ENCODE assay signal across 25 cellular contexts in genomic region chr1:29424266-29424665, GRCh38.
"Had no signal": no experiment of that assay in that cellular context is flagged by ENCODE, and none has a peak within 500 bp of the region (broad histone marks: within the 10 kb centered on the region; RNA-seq: fewer than 3 reads in every experiment).

No MANE protein-coding gene starts in this region.

- H3K4me3 ChIP-seq: gastrocnemius medialis, heart left ventricle, lower lobe of right lung, pancreas, smooth muscle cell, testis, tibial artery, upper lobe of left lung, uterus had no signal

- H3K4me2 ChIP-seq: smooth muscle cell had no signal

- H3K27ac ChIP-seq: gastrocnemius medialis, heart left ventricle, lower lobe of right lung, pancreas, testis, tibial artery, upper lobe of left lung, uterus had no signal

- H3K9me3 ChIP-seq: pancreas, testis, uterus had no signal

- H3K36me3 ChIP-seq: gastrocnemius medialis, heart left ventricle, lower lobe of right lung, pancreas, tibial artery, upper lobe of left lung, uterus had no signal

- H3K9me3 Mint-ChIP-seq: natural killer cell had no signal

- FAIRE-seq: pancreas had no signal

- H3K27me3 ChIP-seq: gastrocnemius medialis, pancreas, testis, tibial artery, upper lobe of left lung, uterus had no signal

- H3K4me1 Mint-ChIP-seq: natural killer cell; stimulated activated naive CD8-positive, alpha-beta T cell treated with anti-CD3 and anti-CD28 coated beads, Interleukin-15, amount 100 ng/mL, for 72 hours had no signal

- H3K4me1 ChIP-seq: gastrocnemius medialis, lower lobe of right lung, pancreas, testis, tibial artery, upper lobe of left lung, uterus had no signal

- DNase-seq: cortex of kidney; effector CD4-positive, alpha-beta T cell; foreskin fibroblast; gastrocnemius medialis; heart left ventricle; hippocampal formation; kidney glomerular epithelial cell; left colon; left ventricle myocardium superior; lower lobe of right lung; natural killer cell; occipital lobe; pancreas; stimulated activated CD4-positive, alpha-beta T cell treated with anti-CD3 and anti-CD28 coated beads, Interleukin-12 subunit alpha, Interleukin-12 subunit beta, amount 100 ng/mL, for 4 hours; stimulated activated CD4-positive, alpha-beta T cell treated with anti-CD3 and anti-CD28 coated beads, Interleukin-1b, Interleukin-23, amount 100 ng/mL, for 48 hours; stimulated activated CD4-positive, alpha-beta T cell treated with anti-CD3 and anti-CD28 coated beads, Interleukin-4, amount 100 ng/mL, for 1 hour; stimulated activated CD8-positive, alpha-beta memory T cell treated with anti-CD3 and anti-CD28 coated beads, Interleukin-4, amount 100 ng/mL, for 48 hours; stimulated activated naive CD4-positive, alpha-beta T cell; stimulated activated naive CD8-positive, alpha-beta T cell treated with anti-CD3 and anti-CD28 coated beads, Interleukin-15, amount 100 ng/mL, for 72 hours; testis; tibial artery; upper lobe of left lung; uterus had no signal

- H3K36me3 Mint-ChIP-seq: natural killer cell had no signal

- H3K4me3 Mint-ChIP-seq: natural killer cell; stimulated activated naive CD8-positive, alpha-beta T cell treated with anti-CD3 and anti-CD28 coated beads, Interleukin-15, amount 100 ng/mL, for 72 hours had no signal

- ATAC-seq: gastrocnemius medialis; heart left ventricle; left colon; left ventricle myocardium superior; lower lobe of right lung; natural killer cell; pancreas; sciatic nerve; stimulated activated naive CD8-positive, alpha-beta T cell treated with anti-CD3 and anti-CD28 coated beads, Interleukin-15, amount 100 ng/mL, for 72 hours had no signal

- H3K27ac Mint-ChIP-seq: natural killer cell; stimulated activated naive CD8-positive, alpha-beta T cell treated with anti-CD3 and anti-CD28 coated beads, Interleukin-15, amount 100 ng/mL, for 72 hours had no signal
